Comparison of ENCODE assay signal across 13 cellular contexts in the genomic region with DNA sequence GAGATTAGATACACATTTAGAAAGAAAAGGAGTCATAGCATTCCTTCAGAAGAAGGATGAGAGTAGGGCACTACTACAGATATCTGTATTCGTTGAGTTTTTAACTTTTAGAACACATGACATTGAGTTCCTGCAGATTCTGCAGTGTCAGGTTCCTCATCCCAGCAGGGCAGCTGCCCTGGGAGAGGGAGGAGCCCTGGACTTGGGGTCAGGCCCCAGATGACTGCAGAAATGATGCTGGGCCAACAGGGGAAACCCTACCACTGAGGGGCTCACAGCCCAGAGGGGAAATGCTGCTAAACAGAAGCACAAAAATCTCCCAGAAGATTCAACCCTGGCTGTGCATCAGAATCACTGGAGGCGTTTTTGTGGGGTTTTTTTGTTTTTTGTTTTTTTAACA.
DNase-seq lines count a peak whose midpoint lies in the region; ATAC-seq and TF ChIP-seq lines count a peak whose summit lies in the region.
"Had no signal": no experiment of that assay in that cellular context is flagged by ENCODE, and none has a peak within 500 bp of the region (broad histone marks: within the 10 kb centered on the region; RNA-seq: fewer than 3 reads in every experiment).

No MANE protein-coding gene starts in this region.

- H3K9me3 ChIP-seq in SJCRH30 (replicated peaks): no peaks in the 10 kb centered on the region; the same call in 1 of the 2 replicates
- no peaks in the 10 kb centered on the region for H3K9me3 ChIP-seq in esophagus muscularis mucosa
- H3K9me3 ChIP-seq: BLaER1, Caco-2 had no signal

- H3K27ac ChIP-seq in SJCRH30 (0 out of 2 replicates have a peak overlapping the region, but pooled peaks have one; percentile 35), esophagus muscularis mucosa (replicated peaks in 1 of 4) (no peak overlapping the region)
- H3K27ac ChIP-seq: 22Rv1, BLaER1, HL-60 had no signal

- 58% methylated on average over 2 of the region's 2 CpGs for WGBS in esophagus muscularis mucosa

- intact Hi-C loops in activated CD4-positive, alpha-beta T cell treated with anti-CD3 and anti-CD28 coated beads, Interleukin-2, amount 10 ng/mL, durations not matched to agents 24 days and 14 days (cut with micrococcal nuclease): no loop called here
- intact Hi-C loops in esophagus muscularis mucosa (cut with DNase I): no loop called here

- peak; percentile 24 for DNase-seq in activated CD4-positive, alpha-beta T cell treated with anti-CD3 and anti-CD28 coated beads, Interleukin-2, amount 10 ng/mL, durations not matched to agents 24 days and 14 days
- no peak for DNase-seq in activated CD4-positive, alpha-beta T cell treated with anti-CD3 and anti-CD28 coated beads for 48 hours
- DNase-seq in SJCRH30 (peak; percentile 17 to 19), esophagus muscularis mucosa (ENCODE audit: extremely low spot score) (peak; percentile 45), omental fat pad (ENCODE audit: low spot score) (no peak), DMS53 treated with DMSO at 0.1 percent for 48 hours (lab: John Stamatoyannopoulos, UW; ENCODE audit: unreplicated experiment) (no peak), mesenteric fat pad (ENCODE audit: low spot score) (no peak)
- DNase-seq: AML-193; Caco-2; CD8-positive, alpha-beta memory T cell had no signal

- H3K4me3 ChIP-seq in SJCRH30 (no peak overlapping the region), esophagus muscularis mucosa (no peak overlapping the region)
- H3K4me3 ChIP-seq: BLaER1 had no signal

- H3K36me3 ChIP-seq in SJCRH30 (no peaks in the 10 kb centered on the region), esophagus muscularis mucosa (no peaks in the 10 kb centered on the region)
- H3K36me3 ChIP-seq: BLaER1 had no signal

- H3K4me3 Mint-ChIP-seq in activated CD4-positive, alpha-beta T cell treated with anti-CD3 and anti-CD28 coated beads, Interleukin-2, amount 10 ng/mL, durations not matched to agents 24 days and 14 days: no peak overlapping the region
- H3K4me3 Mint-ChIP-seq: CD8-positive, alpha-beta memory T cell had no signal

- ATAC-seq in omental fat pad (ENCODE audit: low FRiP score): no peak

- H3K27ac Mint-ChIP-seq in activated CD4-positive, alpha-beta T cell treated with anti-CD3 and anti-CD28 coated beads, Interleukin-2, amount 10 ng/mL, durations not matched to agents 24 days and 14 days: no peak overlapping the region
- H3K27ac Mint-ChIP-seq: CD8-positive, alpha-beta memory T cell had no signal

- no peaks in the 10 kb centered on the region for H3K4me1 Mint-ChIP-seq in activated CD4-positive, alpha-beta T cell treated with anti-CD3 and anti-CD28 coated beads, Interleukin-2, amount 10 ng/mL, durations not matched to agents 24 days and 14 days
- H3K4me1 Mint-ChIP-seq: CD8-positive, alpha-beta memory T cell had no signal

- no peaks in the 10 kb centered on the region for H3K27me3 Mint-ChIP-seq in activated CD4-positive, alpha-beta T cell treated with anti-CD3 and anti-CD28 coated beads, Interleukin-2, amount 10 ng/mL, durations not matched to agents 24 days and 14 days

- H3K9me3 Mint-ChIP-seq in activated CD4-positive, alpha-beta T cell treated with anti-CD3 and anti-CD28 coated beads, Interleukin-2, amount 10 ng/mL, durations not matched to agents 24 days and 14 days: no peaks in the 10 kb centered on the region
- H3K9me3 Mint-ChIP-seq: CD8-positive, alpha-beta memory T cell had no signal

- peaks cover 23% of the 10 kb centered on the region for H3K4me1 ChIP-seq in SJCRH30
- no peaks in the 10 kb centered on the region for H3K4me1 ChIP-seq in esophagus muscularis mucosa
- H3K4me1 ChIP-seq: BLaER1, Caco-2 had no signal

- TF ChIP-seq POLR2A in esophagus muscularis mucosa (IDR thresholded peaks at IDR 0.05; ENCODE audit: low read depth): no peak

- H3K27me3 ChIP-seq in SJCRH30 (no peaks in the 10 kb centered on the region; the same call in 1 of the 2 replicates), esophagus muscularis mucosa (no peaks in the 10 kb centered on the region)
- H3K27me3 ChIP-seq: BLaER1 had no signal

- TF ChIP-seq CTCF in esophagus muscularis mucosa (IDR thresholded peaks at IDR 0.05) (no peak), omental fat pad (IDR thresholded peaks at IDR 0.05) (no peak)

- TF ChIP-seq EP300 in esophagus muscularis mucosa (IDR thresholded peaks at IDR 0.05): no peak

- no peaks in the 10 kb centered on the region for H3K36me3 Mint-ChIP-seq in activated CD4-positive, alpha-beta T cell treated with anti-CD3 and anti-CD28 coated beads, Interleukin-2, amount 10 ng/mL, durations not matched to agents 24 days and 14 days (ENCODE audit: low read depth)
- H3K36me3 Mint-ChIP-seq: CD8-positive, alpha-beta memory T cell had no signal

Comparison
In these comparisons a context has a peak if more than half of its experiments do, and no peak if none do; other contexts are left out.
1. DNase-seq: peak in activated CD4-positive, alpha-beta T cell treated with anti-CD3 and anti-CD28 coated beads, Interleukin-2, amount 10 ng/mL, durations not matched to agents 24 days and 14 days (single experiment), SJCRH30 (2 of 2) and esophagus muscularis mucosa (single experiment); none in activated CD4-positive, alpha-beta T cell treated with anti-CD3 and anti-CD28 coated beads for 48 hours (single experiment), omental fat pad (single experiment), DMS53 treated with DMSO at 0.1 percent for 48 hours (single experiment) and mesenteric fat pad (single experiment).